Comparison of ENCODE assay signal across 29 cellular contexts in genomic region chr16:11399261-11399831, GRCh38.
"Had no signal": no experiment of that assay in that cellular context is flagged by ENCODE, and none has a peak within 500 bp of the region (broad histone marks: within the 10 kb centered on the region; RNA-seq: fewer than 3 reads in every experiment).

No MANE protein-coding gene starts in this region.

- H3K27ac Mint-ChIP-seq: activated B cell treated with CpG ODN at 0.5 μM for 24 hours; activated CD4-positive, alpha-beta T cell treated with anti-CD3 and anti-CD28 coated beads for 36 hours; activated naive CD8-positive, alpha-beta T cell treated with anti-CD3 and anti-CD28 coated beads for 36 hours; effector memory CD8-positive, alpha-beta T cell; naive thymus-derived CD4-positive, alpha-beta T cell; neural progenitor cell; stimulated activated memory B cell treated with anti-CD40 and anti-IgM and Interleukin-4, amounts not matched to agents 10 μg/mL and 1 μg/mL and 100 μg/mL, for 72 hours; T-helper 2 cell treated with Interferon-gamma antibody and Interleukin-4, amounts not matched to agents 5 μg/mL and 100 μg/mL, for 36 hours had no signal

- H3K9me3 Mint-ChIP-seq: activated B cell treated with CpG ODN at 0.5 μM for 24 hours; activated naive CD8-positive, alpha-beta T cell treated with anti-CD3 and anti-CD28 coated beads for 36 hours; effector memory CD8-positive, alpha-beta T cell; naive thymus-derived CD4-positive, alpha-beta T cell; neural progenitor cell; stimulated activated memory B cell treated with anti-CD40 and anti-IgM and Interleukin-4, amounts not matched to agents 10 μg/mL and 1 μg/mL and 100 μg/mL, for 72 hours; T-helper 2 cell treated with Interferon-gamma antibody and Interleukin-4, amounts not matched to agents 5 μg/mL and 100 μg/mL, for 36 hours had no signal

- H3K36me3 ChIP-seq: adrenal gland, heart left ventricle, neural progenitor cell, stomach, thyroid gland had no signal

- H3K4me2 ChIP-seq: neural progenitor cell had no signal

- H3K9me3 ChIP-seq: adrenal gland, body of pancreas, heart left ventricle, stomach, thyroid gland had no signal

- H3K27me3 Mint-ChIP-seq: activated B cell treated with CpG ODN at 0.5 μM for 24 hours; activated CD4-positive, alpha-beta T cell treated with anti-CD3 and anti-CD28 coated beads for 36 hours; activated naive CD8-positive, alpha-beta T cell treated with anti-CD3 and anti-CD28 coated beads for 36 hours; naive thymus-derived CD4-positive, alpha-beta T cell; stimulated activated memory B cell treated with anti-CD40 and anti-IgM and Interleukin-4, amounts not matched to agents 10 μg/mL and 1 μg/mL and 100 μg/mL, for 72 hours had no signal

- H3K4me3 ChIP-seq: adrenal gland, body of pancreas, coronary artery, dorsolateral prefrontal cortex, heart left ventricle, neural progenitor cell, stomach, thyroid gland had no signal

- H3K4me3 Mint-ChIP-seq: activated B cell treated with CpG ODN at 0.5 μM for 24 hours; activated CD4-positive, alpha-beta T cell treated with anti-CD3 and anti-CD28 coated beads for 36 hours; activated naive CD8-positive, alpha-beta T cell treated with anti-CD3 and anti-CD28 coated beads for 36 hours; effector memory CD8-positive, alpha-beta T cell; naive thymus-derived CD4-positive, alpha-beta T cell; neural progenitor cell; stimulated activated memory B cell treated with anti-CD40 and anti-IgM and Interleukin-4, amounts not matched to agents 10 μg/mL and 1 μg/mL and 100 μg/mL, for 72 hours; T-helper 2 cell treated with Interferon-gamma antibody and Interleukin-4, amounts not matched to agents 5 μg/mL and 100 μg/mL, for 36 hours had no signal

- H3K27me3 ChIP-seq: adrenal gland, body of pancreas, dorsolateral prefrontal cortex, neural progenitor cell, stomach, thyroid gland had no signal

- H3K4me1 ChIP-seq: neural progenitor cell had no signal

- DNase-seq: activated B cell treated with CpG ODN at 0.5 μM for 24 hours; activated CD4-positive, alpha-beta T cell treated with anti-CD3 and anti-CD28 coated beads for 36 hours; activated CD4-positive, alpha-beta T cell treated with anti-CD3 and anti-CD28 coated beads, Interleukin-2, amount 50 U/mL, for 4 hours; activated effector memory CD4-positive, alpha-beta T cell treated with Interleukin-2 at 50 U/mL for 16 hours; activated naive CD4-positive, alpha-beta T cell treated with Interleukin-2 at 50 U/mL for 16 hours; activated naive CD8-positive, alpha-beta T cell treated with anti-CD3 and anti-CD28 coated beads for 36 hours; activated T-cell treated with anti-CD3 and anti-CD28 coated beads for 4 hours; adrenal gland; body of pancreas; cerebellar nuclear complex; effector memory CD8-positive, alpha-beta T cell; foreskin fibroblast; midbrain; naive thymus-derived CD4-positive, alpha-beta T cell; small intestine; stimulated activated CD4-positive, alpha-beta T cell treated with anti-CD3 and anti-CD28 coated beads, Interleukin-1b, Interleukin-23, amount 100 ng/mL, for 48 hours; stimulated activated CD4-positive, alpha-beta T cell treated with anti-CD3 and anti-CD28 coated beads, Interleukin-4, amount 100 ng/mL, for 4 hours; stimulated activated CD8-positive, alpha-beta memory T cell treated with anti-CD3 and anti-CD28 coated beads, Interleukin-4, amount 100 ng/mL, for 48 hours; stomach; T-helper 1 cell; thyroid gland had no signal

- H3K9ac ChIP-seq: neural progenitor cell had no signal

- H3K27ac ChIP-seq: adrenal gland, body of pancreas, coronary artery, dorsolateral prefrontal cortex, heart left ventricle, neural progenitor cell, stomach, thyroid gland had no signal

- H3K4me1 Mint-ChIP-seq: activated CD4-positive, alpha-beta T cell treated with anti-CD3 and anti-CD28 coated beads for 36 hours; activated naive CD8-positive, alpha-beta T cell treated with anti-CD3 and anti-CD28 coated beads for 36 hours had no signal

- H2AFZ ChIP-seq: neural progenitor cell had no signal

- ATAC-seq: activated CD4-positive, alpha-beta T cell treated with anti-CD3 and anti-CD28 coated beads for 36 hours; body of pancreas; effector memory CD8-positive, alpha-beta T cell; esophagus mucosa; heart left ventricle; naive thymus-derived CD4-positive, alpha-beta T cell; sciatic nerve; stimulated activated memory B cell treated with anti-CD40 and anti-IgM and Interleukin-4, amounts not matched to agents 10 μg/mL and 1 μg/mL and 100 μg/mL, for 72 hours had no signal

- H3K36me3 Mint-ChIP-seq: activated naive CD8-positive, alpha-beta T cell treated with anti-CD3 and anti-CD28 coated beads for 36 hours; naive thymus-derived CD4-positive, alpha-beta T cell; neural progenitor cell; stimulated activated memory B cell treated with anti-CD40 and anti-IgM and Interleukin-4, amounts not matched to agents 10 μg/mL and 1 μg/mL and 100 μg/mL, for 72 hours had no signal
